26 cellular contexts compared by ENCODE assay signal in the genomic region with DNA sequence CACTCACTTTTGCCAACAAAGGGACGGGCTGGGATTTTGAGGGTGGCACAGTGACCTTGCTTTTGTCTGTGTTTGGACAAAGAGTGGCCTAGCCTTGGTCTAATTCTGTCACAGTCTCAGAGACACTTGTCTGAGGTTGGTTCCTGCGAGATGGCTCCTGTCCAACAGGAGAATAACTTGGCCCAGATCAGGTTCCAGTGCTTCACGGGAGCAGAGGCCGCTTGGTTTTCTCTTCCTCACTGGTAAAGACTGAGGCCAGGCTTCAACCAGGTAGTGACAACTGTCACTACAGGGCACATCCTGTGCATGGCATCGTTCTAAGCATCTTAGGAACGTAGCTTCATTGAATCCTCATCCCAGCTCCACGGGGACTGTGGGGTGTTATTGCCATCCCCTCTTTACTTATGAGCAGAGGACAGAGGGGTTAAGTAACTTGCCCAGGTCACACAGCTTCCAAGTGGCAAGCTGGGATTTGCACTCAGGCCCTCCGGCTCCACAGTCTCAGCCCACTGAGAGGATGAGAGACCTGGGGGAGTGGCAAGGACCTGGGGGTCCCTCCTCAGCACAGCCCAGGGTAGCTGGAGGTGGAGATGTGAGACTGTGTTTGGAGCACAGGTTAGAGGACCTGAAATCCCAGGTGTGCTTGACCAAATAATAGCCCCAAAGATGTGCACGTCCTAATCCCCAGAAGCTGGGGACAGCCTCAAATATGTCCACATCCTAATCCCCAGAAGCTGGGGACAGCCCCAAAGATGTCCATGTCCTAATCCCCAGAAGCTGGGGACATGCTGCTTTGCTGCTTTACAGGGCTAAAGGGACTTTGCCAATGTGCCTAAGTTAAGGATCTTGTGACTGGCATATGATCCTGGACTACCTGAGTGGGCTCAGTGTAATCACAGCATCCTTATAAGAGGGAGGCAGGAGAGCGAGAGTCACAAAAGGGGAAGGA.
DNase-seq lines count a peak whose midpoint lies in the region; ATAC-seq and TF ChIP-seq lines count a peak whose summit lies in the region.
"Had no signal": no experiment of that assay in that cellular context is flagged by ENCODE, and none has a peak within 500 bp of the region (broad histone marks: within the 10 kb centered on the region; RNA-seq: fewer than 3 reads in every experiment).

No MANE protein-coding gene starts in this region.

- H3K9me3 ChIP-seq in heart right ventricle (peaks cover 0 to 24% (median 0%) of the 10 kb centered on the region in 11 donors), colonic mucosa (no peaks in the 10 kb centered on the region)
- H3K9me3 ChIP-seq: lower lobe of right lung, mucosa of descending colon, SK-N-SH had no signal

- H3K9ac ChIP-seq in colonic mucosa (ENCODE audit: low read depth in 2 of 2, low read length in 2 of 2) = no peak overlapping the region
- H3K9ac ChIP-seq: SK-N-SH had no signal

- no peaks in the 10 kb centered on the region for H3K9me3 Mint-ChIP-seq in type B pancreatic cell
- H3K9me3 Mint-ChIP-seq: activated CD4-positive, alpha-beta T cell treated with anti-CD3 and anti-CD28 coated beads, Interleukin-2, amount 10 ng/mL, durations not matched to agents 7 days and 5 days; natural killer cell treated with Interleukin-12 subunit alpha and Interleukin-12 subunit beta and Interleukin-15 and Interleukin-18, amount 100 ng/mL, for 72 hours; WTC11 had no signal

- intact Hi-C loops in cardiac septum (cut with DNase I) (no loop called here), heart right ventricle (cut with DNase I) (no loop called here), colonic mucosa (cut with DNase I) (no loop called here)

- H3K36me3 ChIP-seq in heart right ventricle = no peaks in the 10 kb centered on the region
- no peaks in the 10 kb centered on the region for H3K36me3 ChIP-seq in colonic mucosa
- H3K36me3 ChIP-seq: lower lobe of right lung, tibial nerve had no signal

- peaks cover 37% of the 10 kb centered on the region for H3K27me3 Mint-ChIP-seq in type B pancreatic cell

- no peaks in the 10 kb centered on the region for H3K36me3 Mint-ChIP-seq in type B pancreatic cell
- H3K36me3 Mint-ChIP-seq: activated naive CD8-positive, alpha-beta T cell; CD8-positive, alpha-beta memory T cell; natural killer cell treated with Interleukin-12 subunit alpha and Interleukin-12 subunit beta and Interleukin-15 and Interleukin-18, amount 100 ng/mL, for 72 hours; WTC11 had no signal

- no peak overlapping the region for H3K27ac Mint-ChIP-seq in type B pancreatic cell
- H3K27ac Mint-ChIP-seq: activated CD4-positive, alpha-beta T cell treated with anti-CD3 and anti-CD28 coated beads, Interleukin-2, amount 10 ng/mL, durations not matched to agents 7 days and 5 days; activated naive CD8-positive, alpha-beta T cell; CD8-positive, alpha-beta memory T cell; natural killer cell treated with Interleukin-12 subunit alpha and Interleukin-12 subunit beta and Interleukin-15 and Interleukin-18, amount 100 ng/mL, for 72 hours; WTC11 had no signal

- ATAC-seq in heart right ventricle = no peak
- no peak for ATAC-seq in omental fat pad (ENCODE audit: low FRiP score)
- no peak for ATAC-seq in GM18511 (IDR thresholded peaks at IDR 0.05; ENCODE audit: unreplicated experiment)

- H3K4me1 ChIP-seq in heart right ventricle = peaks cover 0 to 3% (median under 1%) of the 10 kb centered on the region in 9 donors
- no peaks in the 10 kb centered on the region for H3K4me1 ChIP-seq in colonic mucosa

- no peak overlapping the region for H3K4me3 Mint-ChIP-seq in type B pancreatic cell
- H3K4me3 Mint-ChIP-seq: activated CD4-positive, alpha-beta T cell treated with anti-CD3 and anti-CD28 coated beads, Interleukin-2, amount 10 ng/mL, durations not matched to agents 7 days and 5 days; activated naive CD8-positive, alpha-beta T cell; CD8-positive, alpha-beta memory T cell; natural killer cell treated with Interleukin-12 subunit alpha and Interleukin-12 subunit beta and Interleukin-15 and Interleukin-18, amount 100 ng/mL, for 72 hours; WTC11 had no signal

- H3K27ac ChIP-seq in heart right ventricle = no peak overlapping the region
- H3K27ac ChIP-seq in colonic mucosa = no peak overlapping the region
- H3K27ac ChIP-seq: lower lobe of right lung, tibial nerve had no signal

- H3K27me3 ChIP-seq in heart right ventricle (peaks cover 4 to 55% (median 32%) of the 10 kb centered on the region in 7 donors), colonic mucosa (peaks cover 14% of the 10 kb centered on the region)

- DNase-seq in cardiac septum (ENCODE audit: low spot score) (peak; percentile 53), heart right ventricle (no peak), colonic mucosa (peak; percentile 12), mesenteric fat pad (ENCODE audit: low spot score) (peak; percentile 69), type B pancreatic cell (ENCODE audit: extremely low spot score, unreplicated experiment) (peak; percentile 55), omental fat pad (ENCODE audit: low spot score) (no peak)
- DNase-seq in stimulated activated CD4-positive, alpha-beta T cell treated with anti-CD3 and anti-CD28 coated beads, Interleukin-4, amount 100 ng/mL, for 4 hours = no peak
- DNase-seq: activated CD4-positive, alpha-beta T cell treated with anti-CD3 and anti-CD28 coated beads, Interleukin-2, amount 10 ng/mL, durations not matched to agents 7 days and 5 days; CD8-positive, alpha-beta memory T cell; DMS 273 treated with DMSO at 0.1 percent for 48 hours; EL; GOT3; lower lobe of right lung; mucosa of descending colon; NCI-H1092 treated with DMSO at 0.1 percent for 48 hours; NCI-H187; NCI-H2171 treated with DMSO at 0.1 percent for 48 hours; NCI-H510A; SK-N-SH; small intestine had no signal

- H3K4me3 ChIP-seq in heart right ventricle (no peak overlapping the region), colonic mucosa (no peak overlapping the region)
- H3K4me3 ChIP-seq: K562, lower lobe of right lung, mucosa of descending colon, tibial nerve had no signal

- peaks cover 5% of the 10 kb centered on the region for H3K4me1 Mint-ChIP-seq in type B pancreatic cell (ENCODE audit: unreplicated experiment)
- H3K4me1 Mint-ChIP-seq: activated CD4-positive, alpha-beta T cell treated with anti-CD3 and anti-CD28 coated beads, Interleukin-2, amount 10 ng/mL, durations not matched to agents 7 days and 5 days had no signal

- TF ChIP-seq CTCF in heart right ventricle (IDR thresholded peaks at IDR 0.05) = no peak
- no peak for TF ChIP-seq CTCF in colonic mucosa (IDR thresholded peaks at IDR 0.05)
- TF ChIP-seq CTCF in type B pancreatic cell (conservative IDR thresholded peaks at IDR 0.05) = no peak
- TF ChIP-seq CTCF in omental fat pad (IDR thresholded peaks at IDR 0.05) = no peak

- WGBS in heart right ventricle, 2 donors = 78 to 84% methylated on average over 10 of the region's 10 CpGs

Comparison
In these comparisons a context has a peak if more than half of its experiments do, and no peak if none do; other contexts are left out.
1. DNase-seq: peak in cardiac septum (single experiment), colonic mucosa (single experiment), mesenteric fat pad (single experiment) and type B pancreatic cell (single experiment); none in heart right ventricle (0 of 2), stimulated activated CD4-positive, alpha-beta T cell treated with anti-CD3 and anti-CD28 coated beads, Interleukin-4, amount 100 ng/mL, for 4 hours (0 of 2) and omental fat pad (single experiment).